In genomic region chr7:107167483-107168232, GRCh38 we compare ENCODE assay signal across 8 cellular contexts. TPM values are rescaled to one million over a fixed set of nuclear protein-coding genes. Genes with fewer than 3 reads are reported as not detected.
A peak's percentile ranks its signal among the peaks of the same experiment; 100 is the strongest.
DNase-seq lines count a peak whose midpoint lies in the region; ATAC-seq and TF ChIP-seq lines count a peak whose summit lies in the region.

No MANE protein-coding gene starts in this region.

- H3K4me3 ChIP-seq in WERI-Rb-1 (ENCODE audit: low read depth, low read length): peak overlapping the region; percentile 86
- H3K4me3 ChIP-seq in lung: peak overlapping the region; percentile 27

- no peaks in the 10 kb centered on the region for H3K9me3 Mint-ChIP-seq in stimulated activated effector memory CD8-positive, alpha-beta T cell treated with anti-CD3 and anti-CD28 coated beads, Interleukin-12 subunit alpha, Interleukin-12 subunit beta, amount 100 ng/mL, for 72 hours

- ATAC-seq in lung (ENCODE audit: insufficient read depth, low FRiP score) (no peak), HG03196 (IDR thresholded peaks at IDR 0.05; ENCODE audit: unreplicated experiment) (no peak)
- peak; percentile 11 for ATAC-seq in stimulated activated effector memory CD8-positive, alpha-beta T cell treated with anti-CD3 and anti-CD28 coated beads, Interleukin-12 subunit alpha, Interleukin-12 subunit beta, amount 100 ng/mL, for 72 hours

- DNase-seq in A172 (ENCODE audit: low spot score) (peak; percentile 82), NCI-H2227 treated with DMSO at 0.1 percent for 48 hours (lab: John Stamatoyannopoulos, UW) (peak; percentile 72), WERI-Rb-1 (no peak), lung (ENCODE audit: low spot score) (no peak)
- DNase-seq in effector CD8-positive, alpha-beta T cell (lab: John Stamatoyannopoulos, UW): peak; percentile 70
- no peak for DNase-seq in stimulated activated effector memory CD8-positive, alpha-beta T cell treated with anti-CD3 and anti-CD28 coated beads, Interleukin-12 subunit alpha, Interleukin-12 subunit beta, amount 100 ng/mL, for 72 hours (ENCODE audit: low spot score in 2 of 2)

- peaks cover 22% of the 10 kb centered on the region for H3K4me1 Mint-ChIP-seq in stimulated activated effector memory CD8-positive, alpha-beta T cell treated with anti-CD3 and anti-CD28 coated beads, Interleukin-12 subunit alpha, Interleukin-12 subunit beta, amount 100 ng/mL, for 72 hours

- H3K27ac ChIP-seq in WERI-Rb-1 (peak overlapping the region; percentile 64), lung (ENCODE audit: low read depth in 1 of 2, low read length in 1 of 2) (peak overlapping the region; percentile 85 to 99)

- peak overlapping the region; percentile 98 for H3K27ac Mint-ChIP-seq in stimulated activated effector memory CD8-positive, alpha-beta T cell treated with anti-CD3 and anti-CD28 coated beads, Interleukin-12 subunit alpha, Interleukin-12 subunit beta, amount 100 ng/mL, for 72 hours

- H3K4me1 ChIP-seq in lung (ENCODE audit: control insufficient read depth in 2 of 2, insufficient read depth in 2 of 2, low read length in 2 of 2): peaks cover 2 to 3% of the 10 kb centered on the region in 2 donors

- peak overlapping the region; percentile 84 for H3K4me3 Mint-ChIP-seq in stimulated activated effector memory CD8-positive, alpha-beta T cell treated with anti-CD3 and anti-CD28 coated beads, Interleukin-12 subunit alpha, Interleukin-12 subunit beta, amount 100 ng/mL, for 72 hours

- H3K36me3 Mint-ChIP-seq in stimulated activated effector memory CD8-positive, alpha-beta T cell treated with anti-CD3 and anti-CD28 coated beads, Interleukin-12 subunit alpha, Interleukin-12 subunit beta, amount 100 ng/mL, for 72 hours: peaks cover 42% of the 10 kb centered on the region

- WGBS in lung, 2 donors: 0% methylated on average over 15 of the region's 15 CpGs

- TF ChIP-seq CTCF in GM12874 (IDR thresholded peaks at IDR 0.05; ENCODE audit: insufficient read depth, low read depth, low read length) (0 out of 2 replicates have a peak, but pooled peaks have one; percentile 11), WERI-Rb-1 (IDR thresholded peaks at IDR 0.05; ENCODE audit: low read depth, low read length) (0 out of 2 replicates have a peak, but pooled peaks have one; percentile 24), lung (IDR thresholded peaks at IDR 0.05; ENCODE audit: control extremely low read depth, extremely low read depth) (no peak)

- H3K9me3 ChIP-seq in WERI-Rb-1 (ENCODE audit: severe bottlenecking): no peaks in the 10 kb centered on the region
- no peaks in the 10 kb centered on the region for H3K9me3 ChIP-seq in lung (ENCODE audit: control insufficient read depth in 2 of 2, insufficient read depth in 1 of 2, low read length in 1 of 2)

- H3K36me3 ChIP-seq in WERI-Rb-1: no peaks in the 10 kb centered on the region
- peaks cover 0 to 1% of the 10 kb centered on the region in 2 donors for H3K36me3 ChIP-seq in lung (ENCODE audit: control insufficient read depth in 2 of 2, insufficient read depth in 2 of 2, low read length in 2 of 2)

- H3K27me3 ChIP-seq in WERI-Rb-1 (ENCODE audit: insufficient read depth, low read depth, severe bottlenecking) (no peaks in the 10 kb centered on the region), lung (ENCODE audit: control insufficient read depth, insufficient read depth) (no peaks in the 10 kb centered on the region)

RNA-seq across cellular contexts. Expression of gene HBP1, which starts 1.1 kb away (rescaled TPM):
- total RNA-seq in A172 (2014; rRNA removed; shearing (Covaris generic)): 52.7 and 66.1 TPM in 2 replicates
- 100 to 1,000 TPM in 1 of 2 donors, 10 to 100 TPM in 1; 45.6 to 187 TPM for total RNA-seq in lung
- polyA plus RNA-seq in lung: 10 to 100 TPM; 22.1 to 46.7 TPM

Comparison
In these comparisons a context has a peak if more than half of its experiments do, and no peak if none do; other contexts are left out.
1. DNase-seq: peak in A172 (single experiment), NCI-H2227 treated with DMSO at 0.1 percent for 48 hours (single experiment) and effector CD8-positive, alpha-beta T cell (single experiment); none in WERI-Rb-1 (single experiment), lung (single experiment) and stimulated activated effector memory CD8-positive, alpha-beta T cell treated with anti-CD3 and anti-CD28 coated beads, Interleukin-12 subunit alpha, Interleukin-12 subunit beta, amount 100 ng/mL, for 72 hours (0 of 2).